In the genomic region with DNA sequence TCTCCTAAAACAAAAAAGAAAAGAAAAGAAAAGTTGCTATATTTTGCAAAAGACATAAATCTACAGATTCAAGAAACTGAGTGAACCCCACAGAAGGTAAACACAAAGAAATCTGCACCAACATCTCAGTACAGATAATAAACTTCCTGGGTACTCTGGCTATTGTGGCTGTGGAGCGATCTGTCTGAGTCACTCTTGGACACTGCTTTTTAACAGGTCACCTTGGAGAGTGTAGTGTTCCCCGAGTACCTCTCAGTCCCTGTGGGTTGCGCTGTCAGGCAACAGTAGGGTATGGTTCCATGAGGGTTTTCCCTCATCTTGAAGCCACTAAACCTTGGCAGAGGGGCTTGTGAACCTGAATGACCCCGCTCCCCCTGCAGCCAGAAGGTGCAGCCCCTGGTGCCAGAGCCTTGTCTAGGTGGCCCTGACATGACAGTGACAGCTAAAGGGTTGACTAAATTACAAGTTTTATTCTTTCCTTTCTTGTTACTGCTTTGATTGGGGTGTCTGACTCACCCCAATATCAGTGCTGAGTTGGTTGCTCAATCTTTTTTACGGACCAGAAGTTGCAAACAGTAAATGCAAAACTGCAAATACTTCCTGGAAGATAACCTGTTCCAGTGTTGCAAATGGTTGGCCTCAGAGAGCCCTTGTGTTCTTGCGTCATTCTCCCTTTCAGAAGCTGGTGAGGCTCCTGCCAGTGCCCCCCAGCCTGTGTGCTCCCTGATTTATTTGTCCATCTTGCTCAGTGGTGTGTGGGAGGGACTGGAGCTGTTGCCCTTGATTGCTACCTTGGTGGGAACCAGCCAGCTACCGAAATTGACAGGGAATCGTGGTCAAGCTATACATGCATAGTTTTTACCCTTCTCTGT, we compare ENCODE assay signal across 1 cellular context.
TF ChIP-seq lines count a peak whose summit lies in the region.

No MANE protein-coding gene starts in this region.

TF ChIP-seq in HepG2, 621 proteins besides CTCF, POLR2A, EP300 and RAD21 (continued from another document and continues in another):
- TF ChIP-seq GPBP1L1 (CRISPR knock-in tag; IDR thresholded peaks at IDR 0.05) (no peak), GRHL1 (CRISPR knock-in tag; conservative IDR thresholded peaks at IDR 0.05) (no peak), ASH2L (IDR thresholded peaks at IDR 0.05; ENCODE audit: insufficient read length, low read depth, low read length) (no peak), MNT (IDR thresholded peaks at IDR 0.05) (no peak), MED13 (CRISPR knock-in tag; IDR thresholded peaks at IDR 0.05) (no peak), KIAA2018 (CRISPR knock-in tag; IDR thresholded peaks at IDR 0.05; ENCODE audit: borderline replicate concordance) (no peak), GATAD2A (CRISPR knock-in tag; IDR thresholded peaks at IDR 0.05) (peak; percentile 86), SMAD1 (CRISPR knock-in tag; IDR thresholded peaks at IDR 0.05; ENCODE audit: borderline replicate concordance, low read depth) (no peak), TCF7 (IDR thresholded peaks at IDR 0.05; ENCODE audit: low read depth) (0 out of 2 replicates have a peak, but pooled peaks have one; percentile 6), RBAK (CRISPR knock-in tag; IDR thresholded peaks at IDR 0.05) (no peak), RFX3 (CRISPR knock-in tag; IDR thresholded peaks at IDR 0.05) (no peak), NCOA1 (CRISPR knock-in tag; IDR thresholded peaks at IDR 0.05) (no peak), PAF1 (CRISPR knock-in tag; IDR thresholded peaks at IDR 0.05) (no peak), LCORL (IDR thresholded peaks at IDR 0.05) (no peak), LCORL (CRISPR knock-in tag; IDR thresholded peaks at IDR 0.05) (peak; percentile 46; the same call in 1 of the 2 replicates), SMAD3 (CRISPR knock-in tag; IDR thresholded peaks at IDR 0.05) (peak; percentile 49; the same call in 1 of the 2 replicates), ZNF557 (CRISPR knock-in tag; IDR thresholded peaks at IDR 0.05) (no peak), MAF1 (CRISPR knock-in tag; IDR thresholded peaks at IDR 0.05; ENCODE audit: borderline replicate concordance) (no peak), NFIB (CRISPR knock-in tag; IDR thresholded peaks at IDR 0.05; ENCODE audit: borderline replicate concordance) (no peak), ATF7-NPFF (CRISPR knock-in tag; IDR thresholded peaks at IDR 0.05; ENCODE audit: low read depth) (no peak)
- TF ChIP-seq, protein P1, sequence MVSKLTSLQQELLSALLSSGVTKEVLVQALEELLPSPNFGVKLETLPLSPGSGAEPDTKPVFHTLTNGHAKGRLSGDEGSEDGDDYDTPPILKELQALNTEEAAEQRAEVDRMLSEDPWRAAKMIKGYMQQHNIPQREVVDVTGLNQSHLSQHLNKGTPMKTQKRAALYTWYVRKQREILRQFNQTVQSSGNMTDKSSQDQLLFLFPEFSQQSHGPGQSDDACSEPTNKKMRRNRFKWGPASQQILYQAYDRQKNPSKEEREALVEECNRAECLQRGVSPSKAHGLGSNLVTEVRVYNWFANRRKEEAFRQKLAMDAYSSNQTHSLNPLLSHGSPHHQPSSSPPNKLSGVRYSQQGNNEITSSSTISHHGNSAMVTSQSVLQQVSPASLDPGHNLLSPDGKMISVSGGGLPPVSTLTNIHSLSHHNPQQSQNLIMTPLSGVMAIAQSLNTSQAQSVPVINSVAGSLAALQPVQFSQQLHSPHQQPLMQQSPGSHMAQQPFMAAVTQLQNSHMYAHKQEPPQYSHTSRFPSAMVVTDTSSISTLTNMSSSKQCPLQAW (CRISPR knock-in tag; IDR thresholded peaks at IDR 0.05): no peak
- TF ChIP-seq, protein P2, sequence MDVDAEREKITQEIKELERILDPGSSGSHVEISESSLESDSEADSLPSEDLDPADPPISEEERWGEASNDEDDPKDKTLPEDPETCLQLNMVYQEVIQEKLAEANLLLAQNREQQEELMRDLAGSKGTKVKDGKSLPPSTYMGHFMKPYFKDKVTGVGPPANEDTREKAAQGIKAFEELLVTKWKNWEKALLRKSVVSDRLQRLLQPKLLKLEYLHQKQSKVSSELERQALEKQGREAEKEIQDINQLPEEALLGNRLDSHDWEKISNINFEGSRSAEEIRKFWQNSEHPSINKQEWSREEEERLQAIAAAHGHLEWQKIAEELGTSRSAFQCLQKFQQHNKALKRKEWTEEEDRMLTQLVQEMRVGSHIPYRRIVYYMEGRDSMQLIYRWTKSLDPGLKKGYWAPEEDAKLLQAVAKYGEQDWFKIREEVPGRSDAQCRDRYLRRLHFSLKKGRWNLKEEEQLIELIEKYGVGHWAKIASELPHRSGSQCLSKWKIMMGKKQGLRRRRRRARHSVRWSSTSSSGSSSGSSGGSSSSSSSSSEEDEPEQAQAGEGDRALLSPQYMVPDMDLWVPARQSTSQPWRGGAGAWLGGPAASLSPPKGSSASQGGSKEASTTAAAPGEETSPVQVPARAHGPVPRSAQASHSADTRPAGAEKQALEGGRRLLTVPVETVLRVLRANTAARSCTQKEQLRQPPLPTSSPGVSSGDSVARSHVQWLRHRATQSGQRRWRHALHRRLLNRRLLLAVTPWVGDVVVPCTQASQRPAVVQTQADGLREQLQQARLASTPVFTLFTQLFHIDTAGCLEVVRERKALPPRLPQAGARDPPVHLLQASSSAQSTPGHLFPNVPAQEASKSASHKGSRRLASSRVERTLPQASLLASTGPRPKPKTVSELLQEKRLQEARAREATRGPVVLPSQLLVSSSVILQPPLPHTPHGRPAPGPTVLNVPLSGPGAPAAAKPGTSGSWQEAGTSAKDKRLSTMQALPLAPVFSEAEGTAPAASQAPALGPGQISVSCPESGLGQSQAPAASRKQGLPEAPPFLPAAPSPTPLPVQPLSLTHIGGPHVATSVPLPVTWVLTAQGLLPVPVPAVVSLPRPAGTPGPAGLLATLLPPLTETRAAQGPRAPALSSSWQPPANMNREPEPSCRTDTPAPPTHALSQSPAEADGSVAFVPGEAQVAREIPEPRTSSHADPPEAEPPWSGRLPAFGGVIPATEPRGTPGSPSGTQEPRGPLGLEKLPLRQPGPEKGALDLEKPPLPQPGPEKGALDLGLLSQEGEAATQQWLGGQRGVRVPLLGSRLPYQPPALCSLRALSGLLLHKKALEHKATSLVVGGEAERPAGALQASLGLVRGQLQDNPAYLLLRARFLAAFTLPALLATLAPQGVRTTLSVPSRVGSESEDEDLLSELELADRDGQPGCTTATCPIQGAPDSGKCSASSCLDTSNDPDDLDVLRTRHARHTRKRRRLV (CRISPR knock-in tag; IDR thresholded peaks at IDR 0.05): no peak
- TF ChIP-seq, protein P3, sequence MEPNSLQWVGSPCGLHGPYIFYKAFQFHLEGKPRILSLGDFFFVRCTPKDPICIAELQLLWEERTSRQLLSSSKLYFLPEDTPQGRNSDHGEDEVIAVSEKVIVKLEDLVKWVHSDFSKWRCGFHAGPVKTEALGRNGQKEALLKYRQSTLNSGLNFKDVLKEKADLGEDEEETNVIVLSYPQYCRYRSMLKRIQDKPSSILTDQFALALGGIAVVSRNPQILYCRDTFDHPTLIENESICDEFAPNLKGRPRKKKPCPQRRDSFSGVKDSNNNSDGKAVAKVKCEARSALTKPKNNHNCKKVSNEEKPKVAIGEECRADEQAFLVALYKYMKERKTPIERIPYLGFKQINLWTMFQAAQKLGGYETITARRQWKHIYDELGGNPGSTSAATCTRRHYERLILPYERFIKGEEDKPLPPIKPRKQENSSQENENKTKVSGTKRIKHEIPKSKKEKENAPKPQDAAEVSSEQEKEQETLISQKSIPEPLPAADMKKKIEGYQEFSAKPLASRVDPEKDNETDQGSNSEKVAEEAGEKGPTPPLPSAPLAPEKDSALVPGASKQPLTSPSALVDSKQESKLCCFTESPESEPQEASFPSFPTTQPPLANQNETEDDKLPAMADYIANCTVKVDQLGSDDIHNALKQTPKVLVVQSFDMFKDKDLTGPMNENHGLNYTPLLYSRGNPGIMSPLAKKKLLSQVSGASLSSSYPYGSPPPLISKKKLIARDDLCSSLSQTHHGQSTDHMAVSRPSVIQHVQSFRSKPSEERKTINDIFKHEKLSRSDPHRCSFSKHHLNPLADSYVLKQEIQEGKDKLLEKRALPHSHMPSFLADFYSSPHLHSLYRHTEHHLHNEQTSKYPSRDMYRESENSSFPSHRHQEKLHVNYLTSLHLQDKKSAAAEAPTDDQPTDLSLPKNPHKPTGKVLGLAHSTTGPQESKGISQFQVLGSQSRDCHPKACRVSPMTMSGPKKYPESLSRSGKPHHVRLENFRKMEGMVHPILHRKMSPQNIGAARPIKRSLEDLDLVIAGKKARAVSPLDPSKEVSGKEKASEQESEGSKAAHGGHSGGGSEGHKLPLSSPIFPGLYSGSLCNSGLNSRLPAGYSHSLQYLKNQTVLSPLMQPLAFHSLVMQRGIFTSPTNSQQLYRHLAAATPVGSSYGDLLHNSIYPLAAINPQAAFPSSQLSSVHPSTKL (CRISPR knock-in tag; IDR thresholded peaks at IDR 0.05): peak; percentile 49; the same call in 1 of the 2 replicates
